Comparison of ENCODE assay signal across 8 cellular contexts in genomic region chr9:107158321-107158720, GRCh38.
A peak's percentile ranks its signal among the peaks of the same experiment; 100 is the strongest.
DNase-seq lines count a peak whose midpoint lies in the region; ATAC-seq, FAIRE-seq and TF ChIP-seq lines count a peak whose summit lies in the region.

No MANE protein-coding gene starts in this region.

- 6 to 21% (median 13%) methylated on average over 2 of the region's 2 CpGs for WGBS in stomach, 5 donors

- no peak overlapping the region for H3K27ac ChIP-seq in stomach

- no peaks in the 10 kb centered on the region for H3K4me1 ChIP-seq in stomach

- FAIRE-seq in HTR-8/SVneo (lab: Jason Lieb, UNC) = no peak

- intact Hi-C loops in stomach (cut with DNase I; ENCODE audit: low total_unique reads) = no loop called here

- TF ChIP-seq CTCF in AG09309 (IDR thresholded peaks at IDR 0.05; ENCODE audit: control insufficient read depth, insufficient read depth, low read depth, low read length, missing control alignments) = peak; percentile 43
- no peak for TF ChIP-seq CTCF in stomach (IDR thresholded peaks at IDR 0.05)

- H3K36me3 ChIP-seq in stomach = no peaks in the 10 kb centered on the region

- peak; percentile 85 for ATAC-seq in GM18511 (IDR thresholded peaks at IDR 0.05; ENCODE audit: unreplicated experiment)
- no peak for ATAC-seq in HG03520 (IDR thresholded peaks at IDR 0.05; ENCODE audit: unreplicated experiment)

- no peaks in the 10 kb centered on the region for H3K27me3 ChIP-seq in stomach

- no peak for TF ChIP-seq EP300 in stomach (IDR thresholded peaks at IDR 0.05)

- H3K9me3 ChIP-seq in stomach = peaks cover 0 to 7% (median 0%) of the 10 kb centered on the region in 4 donors

- no peak for TF ChIP-seq POLR2A in stomach (IDR thresholded peaks at IDR 0.05)

- DNase-seq in AG09309 (ENCODE audit: low read depth) (no peak), HTR-8/SVneo (ENCODE audit: insufficient read length, low spot score) (peak; percentile 25), astrocyte of the hippocampus (ENCODE audit: low read depth, low spot score) (peak; percentile 61), lung microvascular endothelial cell (ENCODE audit: low read depth in 2 of 2) (peak; percentile 12 to 16), activated gamma-delta T cell treated with Interleukin-2 at 50 U/mL for 16 hours (no peak), stomach (no peak)

- H3K4me3 ChIP-seq in AG09309 (ENCODE audit: control insufficient read depth, low read depth, low read length) (no peak overlapping the region), stomach (no peak overlapping the region)

Comparison
In these comparisons a context has a peak if more than half of its experiments do, and no peak if none do; other contexts are left out.
1. DNase-seq: peak in HTR-8/SVneo (single experiment), astrocyte of the hippocampus (single experiment) and lung microvascular endothelial cell (2 of 2); none in AG09309 (single experiment), activated gamma-delta T cell treated with Interleukin-2 at 50 U/mL for 16 hours (single experiment) and stomach (single experiment).